ENCODE assay signal across 9 cellular contexts in genomic region chr11:130023204-130023603, GRCh38. TPM values are rescaled to one million over a fixed set of nuclear protein-coding genes. Genes with fewer than 3 reads are reported as not detected.
A peak's percentile ranks its signal among the peaks of the same experiment; 100 is the strongest.
DNase-seq lines count a peak whose midpoint lies in the region; ATAC-seq lines count a peak whose summit lies in the region.
"Had no signal": no experiment of that assay in that cellular context is flagged by ENCODE, and none has a peak within 500 bp of the region (broad histone marks: within the 10 kb centered on the region; RNA-seq: fewer than 3 reads in every experiment).

No MANE protein-coding gene starts in this region.

- POLR2A ChIA-PET in activated CD4-positive, alpha-beta T cell treated with anti-CD3 and anti-CD28 coated beads, Interleukin-2, amount 10 ng/mL, durations not matched to agents 7 days and 5 days (lab: Charles Lee): no interaction called here

- ATAC-seq in HG03139 (IDR thresholded peaks at IDR 0.05; ENCODE audit: unreplicated experiment): peak; percentile 98
- ATAC-seq in stimulated activated effector memory CD8-positive, alpha-beta T cell treated with anti-CD3 and anti-CD28 coated beads, Interleukin-12 subunit alpha, Interleukin-12 subunit beta, amount 100 ng/mL, for 72 hours: no peak

- peaks cover 10% of the 10 kb centered on the region for H3K4me1 ChIP-seq in adipocyte (ENCODE audit: control insufficient read depth, insufficient read depth, low read length)

- no peaks in the 10 kb centered on the region for H3K36me3 ChIP-seq in adipocyte (ENCODE audit: control insufficient read depth, insufficient read depth, low read length, severe bottlenecking)

- H3K4me3 Mint-ChIP-seq in stimulated activated effector memory CD8-positive, alpha-beta T cell treated with anti-CD3 and anti-CD28 coated beads, Interleukin-12 subunit alpha, Interleukin-12 subunit beta, amount 100 ng/mL, for 72 hours: no peak overlapping the region
- H3K4me3 Mint-ChIP-seq in activated CD4-positive, alpha-beta T cell treated with anti-CD3 and anti-CD28 coated beads, Interleukin-2, amount 10 ng/mL, durations not matched to agents 7 days and 5 days: no peak overlapping the region

- no peak overlapping the region for H3K4me3 ChIP-seq in adipocyte (ENCODE audit: low read length)
- H3K4me3 ChIP-seq: skin epidermis had no signal

- H3K9me3 ChIP-seq in adipocyte (ENCODE audit: control insufficient read depth, low read length): no peaks in the 10 kb centered on the region

- no peaks in the 10 kb centered on the region for H3K36me3 Mint-ChIP-seq in stimulated activated effector memory CD8-positive, alpha-beta T cell treated with anti-CD3 and anti-CD28 coated beads, Interleukin-12 subunit alpha, Interleukin-12 subunit beta, amount 100 ng/mL, for 72 hours
- H3K36me3 Mint-ChIP-seq in activated CD4-positive, alpha-beta T cell treated with anti-CD3 and anti-CD28 coated beads, Interleukin-2, amount 10 ng/mL, durations not matched to agents 7 days and 5 days (ENCODE audit: low read depth): no peaks in the 10 kb centered on the region

- H3K27me3 Mint-ChIP-seq in activated CD4-positive, alpha-beta T cell treated with anti-CD3 and anti-CD28 coated beads, Interleukin-2, amount 10 ng/mL, durations not matched to agents 7 days and 5 days: no peaks in the 10 kb centered on the region

- no peaks in the 10 kb centered on the region for H3K4me1 Mint-ChIP-seq in stimulated activated effector memory CD8-positive, alpha-beta T cell treated with anti-CD3 and anti-CD28 coated beads, Interleukin-12 subunit alpha, Interleukin-12 subunit beta, amount 100 ng/mL, for 72 hours
- no peaks in the 10 kb centered on the region for H3K4me1 Mint-ChIP-seq in activated CD4-positive, alpha-beta T cell treated with anti-CD3 and anti-CD28 coated beads, Interleukin-2, amount 10 ng/mL, durations not matched to agents 7 days and 5 days

- no peaks in the 10 kb centered on the region for H3K9me3 Mint-ChIP-seq in stimulated activated effector memory CD8-positive, alpha-beta T cell treated with anti-CD3 and anti-CD28 coated beads, Interleukin-12 subunit alpha, Interleukin-12 subunit beta, amount 100 ng/mL, for 72 hours
- no peaks in the 10 kb centered on the region for H3K9me3 Mint-ChIP-seq in activated CD4-positive, alpha-beta T cell treated with anti-CD3 and anti-CD28 coated beads, Interleukin-2, amount 10 ng/mL, durations not matched to agents 7 days and 5 days

- DNase-seq in NCI-H82 (lab: John Stamatoyannopoulos, UW): peak; percentile 2
- no peak for DNase-seq in NCI-H82 treated with DMSO at 0.1 percent for 48 hours (lab: John Stamatoyannopoulos, UW; ENCODE audit: unreplicated experiment)
- DNase-seq in adipocyte (ENCODE audit: low read depth): peak; percentile 13
- no peak for DNase-seq in stimulated activated effector memory CD8-positive, alpha-beta T cell treated with anti-CD3 and anti-CD28 coated beads, Interleukin-12 subunit alpha, Interleukin-12 subunit beta, amount 100 ng/mL, for 72 hours (ENCODE audit: low spot score in 2 of 2)
- no peak for DNase-seq in NCI-H128 (lab: John Stamatoyannopoulos, UW; ENCODE audit: unreplicated experiment)
- no peak for DNase-seq in activated CD4-positive, alpha-beta T cell treated with anti-CD3 and anti-CD28 coated beads, Interleukin-2, amount 10 ng/mL, durations not matched to agents 7 days and 5 days
- no peak for DNase-seq in NCI-H1092 treated with DMSO at 0.1 percent for 48 hours (lab: John Stamatoyannopoulos, UW)

- no peaks in the 10 kb centered on the region for H3K27me3 ChIP-seq in adipocyte (replicated peaks; ENCODE audit: control insufficient read depth, insufficient read depth, low read length)

- no peak overlapping the region for H3K27ac Mint-ChIP-seq in stimulated activated effector memory CD8-positive, alpha-beta T cell treated with anti-CD3 and anti-CD28 coated beads, Interleukin-12 subunit alpha, Interleukin-12 subunit beta, amount 100 ng/mL, for 72 hours
- no peak overlapping the region for H3K27ac Mint-ChIP-seq in activated CD4-positive, alpha-beta T cell treated with anti-CD3 and anti-CD28 coated beads, Interleukin-2, amount 10 ng/mL, durations not matched to agents 7 days and 5 days

- H3K9ac ChIP-seq in adipocyte (ENCODE audit: low read length): no peak overlapping the region

- CTCF ChIA-PET in activated CD4-positive, alpha-beta T cell treated with anti-CD3 and anti-CD28 coated beads, Interleukin-2, amount 10 ng/mL, durations not matched to agents 7 days and 5 days (lab: Charles Lee): interaction anchor here (0.6 to 0.8 kb wide), 3 partner anchors 48 to 870 kb away, joined by 3 to 4 read pairs (median 3); no protein-coding TSS in a partner anchor

RNA-seq across cellular contexts. Expression of gene PRDM10, which starts 20.6 kb away (rescaled TPM):
- total RNA-seq in activated CD4-positive, alpha-beta T cell treated with anti-CD3 and anti-CD28 coated beads, Interleukin-2, amount 10 ng/mL, durations not matched to agents 7 days and 5 days: 10 to 100 TPM; 12.9 to 15.2 TPM

RNA-seq across cellular contexts. Expression of gene APLP2, which starts 46.5 kb away (rescaled TPM):
- total RNA-seq in activated CD4-positive, alpha-beta T cell treated with anti-CD3 and anti-CD28 coated beads, Interleukin-2, amount 10 ng/mL, durations not matched to agents 7 days and 5 days: 10 to 100 TPM; 18.9 to 19.8 TPM

Comparison
In these comparisons a context has a peak if more than half of its experiments do, and no peak if none do; other contexts are left out.
1. DNase-seq: peak in NCI-H82 (single experiment) and adipocyte (single experiment); none in NCI-H82 treated with DMSO at 0.1 percent for 48 hours (single experiment), stimulated activated effector memory CD8-positive, alpha-beta T cell treated with anti-CD3 and anti-CD28 coated beads, Interleukin-12 subunit alpha, Interleukin-12 subunit beta, amount 100 ng/mL, for 72 hours (0 of 2), NCI-H128 (single experiment), activated CD4-positive, alpha-beta T cell treated with anti-CD3 and anti-CD28 coated beads, Interleukin-2, amount 10 ng/mL, durations not matched to agents 7 days and 5 days (single experiment) and NCI-H1092 treated with DMSO at 0.1 percent for 48 hours (single experiment).